ENCODE assay signal across 8 cellular contexts in the genomic region with DNA sequence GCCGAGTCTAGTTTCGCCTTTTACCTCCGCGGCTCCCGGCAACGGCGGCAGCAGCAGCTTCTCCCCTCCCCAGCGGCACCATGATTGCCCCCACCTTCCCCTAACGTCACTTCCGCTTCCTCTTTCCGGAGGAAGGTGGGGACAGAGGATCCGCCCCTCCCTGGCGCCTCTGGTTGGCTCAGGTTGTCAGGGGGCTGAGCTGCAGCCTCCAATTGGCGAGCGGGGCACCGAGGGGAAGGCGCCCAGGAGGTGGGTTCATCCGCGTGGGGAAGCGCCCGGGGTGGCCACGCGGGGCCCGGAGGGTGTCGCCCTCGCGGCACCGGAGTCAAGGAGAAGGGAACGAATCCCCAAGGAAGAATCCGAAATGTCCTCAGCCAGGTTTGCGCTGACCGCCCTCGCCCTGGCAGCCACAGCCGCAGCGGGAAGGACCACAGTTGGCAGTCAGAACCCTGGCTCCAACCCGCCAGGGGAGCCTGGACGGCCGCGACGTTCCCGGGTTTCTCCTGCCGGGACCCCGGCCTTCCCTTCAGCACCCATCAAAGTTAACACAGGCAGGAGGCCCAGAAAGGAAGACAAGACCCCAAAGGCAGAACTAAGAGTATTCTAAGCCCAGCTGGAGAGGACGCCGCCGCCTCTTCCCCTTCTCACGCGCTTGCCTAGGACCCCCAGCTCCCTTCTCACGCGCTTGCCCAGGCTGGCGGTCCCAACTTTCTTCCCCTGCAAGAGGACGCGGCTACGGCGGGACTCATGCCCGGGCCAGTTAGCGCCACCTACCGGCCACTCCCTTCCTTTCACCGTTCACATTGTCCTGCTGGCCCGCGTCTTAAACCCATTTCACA. TPM values are rescaled to one million over a fixed set of nuclear protein-coding genes. Genes with fewer than 3 reads are reported as not detected.
DNase-seq lines count a peak whose midpoint lies in the region; ATAC-seq and TF ChIP-seq lines count a peak whose summit lies in the region.

A gene (minus strand): TSS at position 86 of the 839 bp plus-strand sequence. CDS start 1,934 bp downstream, outside the sequence.

- H3K4me1 ChIP-seq in thyroid gland: peaks cover 7 to 12% of the 10 kb centered on the region in 2 donors

- H3K9me3 ChIP-seq in thyroid gland: no peaks in the 10 kb centered on the region

- WGBS in thyroid gland, 2 donors: 1% methylated on average over 27 to 32 of the region's 61 CpGs

- peaks cover 11 to 12% of the 10 kb centered on the region in 2 donors for H3K36me3 ChIP-seq in thyroid gland

- TF ChIP-seq CTCF in glutamatergic neuron (IDR thresholded peaks at IDR 0.05; ENCODE audit: partially characterized antibody, unreplicated experiment) (peak; percentile 96), osteocyte (IDR thresholded peaks at IDR 0.05) (peak; percentile 98), thyroid gland (IDR thresholded peaks at IDR 0.05) (peak; percentile 71 to 95 (median 80))

- H3K9me3 Mint-ChIP-seq in activated naive CD4-positive, alpha-beta T cell treated with anti-CD3 and anti-CD28 coated beads, Interleukin-2, amount 50 U/mL, for 72 hours: no peaks in the 10 kb centered on the region
- no peaks in the 10 kb centered on the region for H3K9me3 Mint-ChIP-seq in glutamatergic neuron (ENCODE audit: unreplicated experiment)
- H3K9me3 Mint-ChIP-seq in osteocyte (ENCODE audit: unreplicated experiment): no peaks in the 10 kb centered on the region

- H3K4me3 Mint-ChIP-seq in glutamatergic neuron (ENCODE audit: unreplicated experiment): peak within 1 kb of the TSS; percentile 95
- peak within 1 kb of the TSS; percentile 91 for H3K4me3 Mint-ChIP-seq in osteocyte (ENCODE audit: unreplicated experiment)

- intact Hi-C loops in thyroid gland (cut with DNase I): loop anchor here (5.0 kb wide), 1 partner anchor 52 kb away; a partner anchor contains a TSS

- H3K27me3 Mint-ChIP-seq in glutamatergic neuron (ENCODE audit: unreplicated experiment) (peaks cover 3% of the 10 kb centered on the region), osteocyte (ENCODE audit: unreplicated experiment) (no peaks in the 10 kb centered on the region)

- H3K36me3 Mint-ChIP-seq in activated naive CD4-positive, alpha-beta T cell treated with anti-CD3 and anti-CD28 coated beads, Interleukin-2, amount 50 U/mL, for 72 hours: peaks cover 5 to 34% of the 10 kb centered on the region in 2 donors
- H3K36me3 Mint-ChIP-seq in glutamatergic neuron (ENCODE audit: unreplicated experiment) (no peaks in the 10 kb centered on the region), osteocyte (ENCODE audit: unreplicated experiment) (peaks cover 20% of the 10 kb centered on the region)

- peak; percentile 70 for TF ChIP-seq POLR2A in GM10847 (IDR thresholded peaks at IDR 0.05; ENCODE audit: extremely low read depth, insufficient read length)
- TF ChIP-seq POLR2A in thyroid gland (IDR thresholded peaks at IDR 0.05): peak in 1 of 2 donors; percentile 88

- DNase-seq in NCI-H1092 treated with DMSO at 0.1 percent for 48 hours (lab: John Stamatoyannopoulos, UW) (peak; percentile 98), SKM-1 (lab: John Stamatoyannopoulos, UW; ENCODE audit: unreplicated experiment) (peak; percentile 96), glutamatergic neuron (peak; percentile 96), osteocyte (ENCODE audit: extremely low spot score, unreplicated experiment) (peak; percentile 98), thyroid gland (peak; percentile 97 to 98)
- peak; percentile 92 to 94 for DNase-seq in activated naive CD4-positive, alpha-beta T cell treated with anti-CD3 and anti-CD28 coated beads, Interleukin-2, amount 50 U/mL, for 72 hours (ENCODE audit: low spot score in 2 of 2)

- H3K27me3 ChIP-seq in thyroid gland: no peaks in the 10 kb centered on the region

- peak within 1 kb of the TSS; percentile 50 to 86 (median 83) for H3K27ac ChIP-seq in thyroid gland

- H3K4me1 Mint-ChIP-seq in glutamatergic neuron (ENCODE audit: low read depth, unreplicated experiment): peaks cover 2% of the 10 kb centered on the region
- H3K4me1 Mint-ChIP-seq in osteocyte (ENCODE audit: unreplicated experiment): peaks cover 28% of the 10 kb centered on the region

- ATAC-seq in HG02610 (IDR thresholded peaks at IDR 0.05; ENCODE audit: unreplicated experiment): peak; percentile 95
- peak; percentile 99 for ATAC-seq in activated naive CD4-positive, alpha-beta T cell treated with anti-CD3 and anti-CD28 coated beads, Interleukin-2, amount 50 U/mL, for 72 hours

- peak within 1 kb of the TSS; percentile 57 to 93 (median 77) for H3K4me3 ChIP-seq in thyroid gland (replicated peaks in 1 of 3)

- peak within 1 kb of the TSS; percentile 95 to 97 for H3K27ac Mint-ChIP-seq in activated naive CD4-positive, alpha-beta T cell treated with anti-CD3 and anti-CD28 coated beads, Interleukin-2, amount 50 U/mL, for 72 hours
- H3K27ac Mint-ChIP-seq in glutamatergic neuron (ENCODE audit: unreplicated experiment): peak within 1 kb of the TSS; percentile 62
- peak within 1 kb of the TSS; percentile 91 for H3K27ac Mint-ChIP-seq in osteocyte (ENCODE audit: unreplicated experiment)

RNA-seq across cellular contexts. Expression of the gene that starts here (rescaled TPM):
- 10 to 100 TPM; 21.0 to 23.4 TPM for total RNA-seq in activated naive CD4-positive, alpha-beta T cell treated with anti-CD3 and anti-CD28 coated beads, Interleukin-2, amount 50 U/mL, for 72 hours
- total RNA-seq in glutamatergic neuron (ENCODE audit: unreplicated experiment): 15.5 TPM
- 14.3 and 16.9 TPM in 2 replicates for total RNA-seq in osteocyte
- total RNA-seq in thyroid gland: 1 to 10 TPM; 4.0 to 6.9 (median 5.7) TPM

Comparison
In these comparisons a context has a peak if more than half of its experiments do, and no peak if none do; other contexts are left out.
1. Peak in every context shown above with its lines: DNase-seq, ATAC-seq, H3K4me3 ChIP-seq and H3K27ac ChIP-seq.